ENCODE assay signal across 8 cellular contexts in the genomic region with DNA sequence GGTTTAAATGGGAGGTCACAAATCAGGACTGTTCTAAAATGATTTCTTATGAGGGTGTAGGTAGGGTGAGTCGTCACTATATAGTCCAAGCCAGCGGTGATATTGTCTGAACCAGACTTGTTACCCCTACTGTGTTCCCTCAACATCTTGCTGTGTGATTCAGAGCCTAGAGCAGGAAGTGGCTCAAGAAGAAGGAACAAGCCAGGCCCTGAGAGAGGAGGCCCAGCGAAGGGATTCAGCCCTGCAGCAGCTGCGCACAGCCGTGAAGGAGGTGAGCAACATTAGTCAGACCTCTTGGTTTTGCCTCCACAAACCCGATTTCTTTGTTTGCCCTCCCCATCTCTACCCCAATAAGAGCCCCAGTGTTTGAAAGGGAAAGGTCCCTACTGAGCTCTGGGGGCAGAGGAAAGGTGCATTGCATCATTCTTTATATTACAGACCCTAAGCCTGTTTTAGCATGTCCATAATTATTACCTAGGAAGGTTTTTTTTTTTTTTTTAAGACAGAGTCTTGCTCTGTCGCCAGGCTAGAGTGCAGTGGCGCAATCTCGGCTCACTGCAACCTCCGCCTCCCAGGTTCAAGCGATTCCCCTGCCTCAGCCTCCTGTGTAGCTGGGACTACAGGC. TPM values are rescaled to one million over a fixed set of nuclear protein-coding genes. Genes with fewer than 3 reads are reported as not detected.
DNase-seq lines count a peak whose midpoint lies in the region; ATAC-seq and TF ChIP-seq lines count a peak whose summit lies in the region.

No MANE protein-coding gene starts in this region.

- no peaks in the 10 kb centered on the region for H4K20me1 ChIP-seq in hepatocyte (ENCODE audit: insufficient read depth, poor library complexity, severe bottlenecking)

- H3K27me3 Mint-ChIP-seq in activated B cell treated with CpG ODN at 0.5 μM for 24 hours, result no peaks in the 10 kb centered on the region

- H3K27ac Mint-ChIP-seq in activated naive CD4-positive, alpha-beta T cell treated with anti-CD3 and anti-CD28 coated beads, Interleukin-2, amount 50 U/mL, for 72 hours, result peak overlapping the region; percentile 56 to 92
- H3K27ac Mint-ChIP-seq in activated B cell treated with CpG ODN at 0.5 μM for 24 hours, result peak overlapping the region; percentile 60

- peaks cover 45% of the 10 kb centered on the region for H3K4me1 Mint-ChIP-seq in activated B cell treated with CpG ODN at 0.5 μM for 24 hours

- CTCF ChIA-PET in activated B cell treated with CpG ODN at 0.5 μM for 24 hours (lab: Charles Lee), result interaction anchor here (0.6 to 9.3 kb wide), 14 partner anchors 7 to 168 kb away, joined by 3 to 240 read pairs (median 8); partner anchors contain the start of genes CD52, CEP85 and ZNF593
- CTCF ChIA-PET in HEK293T (lab: Yijun Ruan, JAX), result interaction anchor here (0.8 to 2.2 kb wide), 5 partner anchors 10 to 116 kb away, joined by 4 to 9 read pairs (median 6); no protein-coding TSS in a partner anchor

- H3K4me2 ChIP-seq in hepatocyte, result no peak overlapping the region

- no peaks in the 10 kb centered on the region for H3K27me3 ChIP-seq in hepatocyte

- H3K4me3 ChIP-seq in hepatocyte, result no peak overlapping the region
- no peak overlapping the region for H3K4me3 ChIP-seq in urinary bladder (ENCODE audit: low read depth, low read length)

- peaks cover 23 to 36% of the 10 kb centered on the region in 2 donors for H3K36me3 Mint-ChIP-seq in activated naive CD4-positive, alpha-beta T cell treated with anti-CD3 and anti-CD28 coated beads, Interleukin-2, amount 50 U/mL, for 72 hours
- peaks cover 38% of the 10 kb centered on the region for H3K36me3 Mint-ChIP-seq in activated B cell treated with CpG ODN at 0.5 μM for 24 hours (ENCODE audit: low read depth)

- peak in 1 of 2 donors; percentile 1 for ATAC-seq in activated naive CD4-positive, alpha-beta T cell treated with anti-CD3 and anti-CD28 coated beads, Interleukin-2, amount 50 U/mL, for 72 hours
- ATAC-seq in activated B cell treated with CpG ODN at 0.5 μM for 24 hours (ENCODE audit: low read depth), result no peak
- no peak for ATAC-seq in HG02623 (IDR thresholded peaks at IDR 0.05; ENCODE audit: unreplicated experiment)

- H3K36me3 ChIP-seq in hepatocyte (replicated peaks; ENCODE audit: insufficient read depth, low read depth) (no peaks in the 10 kb centered on the region), urinary bladder (ENCODE audit: insufficient read depth) (no peaks in the 10 kb centered on the region)

- H2AFZ ChIP-seq in hepatocyte, result no peak overlapping the region

- H3K9me3 Mint-ChIP-seq in activated naive CD4-positive, alpha-beta T cell treated with anti-CD3 and anti-CD28 coated beads, Interleukin-2, amount 50 U/mL, for 72 hours, result no peaks in the 10 kb centered on the region
- no peaks in the 10 kb centered on the region for H3K9me3 Mint-ChIP-seq in activated B cell treated with CpG ODN at 0.5 μM for 24 hours

- POLR2A ChIA-PET in activated B cell treated with CpG ODN at 0.5 μM for 24 hours (lab: Charles Lee) (interaction anchor here (1.5 to 21.5 kb wide), 4 partner anchors 13 to 45 kb away, joined by 4 to 1638 read pairs (median 54); partner anchors contain the start of genes CD52 and CEP85), HEK293T (lab: Yijun Ruan, JAX) (interaction anchor here (0.6 kb wide), 1 partner anchor 103 kb away, joined by 3 read pairs; no protein-coding TSS in a partner anchor)

- WGBS in hepatocyte (ENCODE audit: low lambda C conversion rate, missing lambda C conversion rate), result 93% methylated on average over 11 of the region's 11 CpGs
- 80% methylated on average over 11 of the region's 11 CpGs for WGBS in urinary bladder

- no peak for DNase-seq in activated naive CD4-positive, alpha-beta T cell treated with anti-CD3 and anti-CD28 coated beads, Interleukin-2, amount 50 U/mL, for 72 hours (ENCODE audit: low spot score in 2 of 2)
- DNase-seq in activated naive CD4-positive, alpha-beta T cell treated with anti-CD3 and anti-CD28 coated beads, Interleukin-2, amount 50 U/mL, for 16 hours, result no peak
- DNase-seq in activated B cell treated with CpG ODN at 0.5 μM for 24 hours (no peak), hepatocyte (ENCODE audit: low spot score) (no peak), HEK293T (ENCODE audit: extremely low spot score) (no peak)
- no peak for DNase-seq in activated effector memory CD4-positive, alpha-beta T cell treated with anti-CD3 and anti-CD28 coated beads, Interleukin-2, amount 50 U/mL, for 16 hours

- H3K27ac ChIP-seq in hepatocyte (peak overlapping the region; percentile 94), urinary bladder (ENCODE audit: low read depth) (peak overlapping the region; percentile 6)

- no peak overlapping the region for H3K4me3 Mint-ChIP-seq in activated B cell treated with CpG ODN at 0.5 μM for 24 hours

- no peaks in the 10 kb centered on the region for H3K9me3 ChIP-seq in hepatocyte (ENCODE audit: low read depth)

- H3K9me2 ChIP-seq in hepatocyte (replicated peaks; ENCODE audit: insufficient read depth), result no peaks in the 10 kb centered on the region

- TF ChIP-seq CTCF in activated B cell treated with CpG ODN at 0.5 μM for 24 hours (IDR thresholded peaks at IDR 0.05), result no peak
- TF ChIP-seq CTCF in hepatocyte (IDR thresholded peaks at IDR 0.05; ENCODE audit: poor library complexity), result no peak

- H3K4me1 ChIP-seq in hepatocyte (ENCODE audit: insufficient read depth) (peaks cover 44% of the 10 kb centered on the region), urinary bladder (ENCODE audit: insufficient read depth) (no peaks in the 10 kb centered on the region)

- peaks cover 5% of the 10 kb centered on the region for H3K79me2 ChIP-seq in hepatocyte

- intact Hi-C loops in activated B cell treated with CpG ODN at 0.5 μM for 24 hours (cut with micrococcal nuclease), result loop anchor here (1.0 to 5.0 kb wide), 6 partner anchors 43 to 157 kb away; partner anchors contain the start of genes CEP85 and DHDDS

TF ChIP-seq in HEK293T, 16 proteins besides CTCF, POLR2A, EP300 and RAD21:
- TF ChIP-seq SUZ12 (IDR thresholded peaks at IDR 0.05) (no peak), FOXK2 (IDR thresholded peaks at IDR 0.05) (no peak), CTBP1 (IDR thresholded peaks at IDR 0.05; ENCODE audit: borderline replicate concordance) (no peak), HDGF (IDR thresholded peaks at IDR 0.05; ENCODE audit: borderline replicate concordance) (no peak)
- TF ChIP-seq, protein P1, sequence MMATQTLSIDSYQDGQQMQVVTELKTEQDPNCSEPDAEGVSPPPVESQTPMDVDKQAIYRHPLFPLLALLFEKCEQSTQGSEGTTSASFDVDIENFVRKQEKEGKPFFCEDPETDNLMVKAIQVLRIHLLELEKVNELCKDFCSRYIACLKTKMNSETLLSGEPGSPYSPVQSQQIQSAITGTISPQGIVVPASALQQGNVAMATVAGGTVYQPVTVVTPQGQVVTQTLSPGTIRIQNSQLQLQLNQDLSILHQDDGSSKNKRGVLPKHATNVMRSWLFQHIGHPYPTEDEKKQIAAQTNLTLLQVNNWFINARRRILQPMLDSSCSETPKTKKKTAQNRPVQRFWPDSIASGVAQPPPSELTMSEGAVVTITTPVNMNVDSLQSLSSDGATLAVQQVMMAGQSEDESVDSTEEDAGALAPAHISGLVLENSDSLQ (IDR thresholded peaks at IDR 0.05), result no peak

RNA-seq across cellular contexts. Expression of gene SH3BGRL3, which starts 5.0 kb away (rescaled TPM):
- total RNA-seq in activated naive CD4-positive, alpha-beta T cell treated with anti-CD3 and anti-CD28 coated beads, Interleukin-2, amount 50 U/mL, for 72 hours, result 100 to 1,000 TPM; 261 to 364 TPM
- total RNA-seq in activated B cell treated with CpG ODN at 0.5 μM for 24 hours (265 and 285 TPM in 2 replicates), hepatocyte (35.9 and 36.6 TPM in 2 replicates), urinary bladder (12.3 TPM)
- polyA plus RNA-seq in hepatocyte (411 and 420 TPM in 2 replicates), urinary bladder (123 TPM)

RNA-seq across cellular contexts. Expression of gene UBXN11, which starts 31.5 kb away (rescaled TPM):
- 10 to 100 TPM; 21.0 to 25.8 TPM for total RNA-seq in activated naive CD4-positive, alpha-beta T cell treated with anti-CD3 and anti-CD28 coated beads, Interleukin-2, amount 50 U/mL, for 72 hours
- total RNA-seq in activated B cell treated with CpG ODN at 0.5 μM for 24 hours (35.5 and 36.9 TPM in 2 replicates), hepatocyte (3.1 and 6.9 TPM in 2 replicates), urinary bladder (3.5 TPM)
- polyA plus RNA-seq in hepatocyte (17.1 and 34.0 TPM in 2 replicates), urinary bladder (12.2 TPM)

RNA-seq across cellular contexts. Expression of gene CEP85, which starts 40.9 kb away (rescaled TPM):
- total RNA-seq in activated naive CD4-positive, alpha-beta T cell treated with anti-CD3 and anti-CD28 coated beads, Interleukin-2, amount 50 U/mL, for 72 hours, result 10 to 100 TPM; 26.9 to 92.3 TPM
- total RNA-seq in activated B cell treated with CpG ODN at 0.5 μM for 24 hours, result 13.8 and 16.4 TPM in 2 replicates
- 11.4 and 14.6 TPM in 2 replicates for total RNA-seq in hepatocyte
- 12.4 and 15.3 TPM in 2 replicates for polyA plus RNA-seq in hepatocyte
- total RNA-seq in urinary bladder, result 13.5 TPM
- 4.3 TPM for polyA plus RNA-seq in urinary bladder

RNA-seq across cellular contexts. Expression of gene CD52, which starts 42.8 kb away (rescaled TPM):
- 100 to 1,000 TPM; 343 to 698 TPM for total RNA-seq in activated naive CD4-positive, alpha-beta T cell treated with anti-CD3 and anti-CD28 coated beads, Interleukin-2, amount 50 U/mL, for 72 hours
- total RNA-seq in activated B cell treated with CpG ODN at 0.5 μM for 24 hours (449 and 499 TPM in 2 replicates), hepatocyte (1.2 and 8.1 TPM in 2 replicates), urinary bladder (3.3 TPM)
- polyA plus RNA-seq in hepatocyte (3.9 and 12.9 TPM in 2 replicates), urinary bladder (17.0 TPM)
